ENCODE assay signal across 14 cellular contexts in the genomic region with DNA sequence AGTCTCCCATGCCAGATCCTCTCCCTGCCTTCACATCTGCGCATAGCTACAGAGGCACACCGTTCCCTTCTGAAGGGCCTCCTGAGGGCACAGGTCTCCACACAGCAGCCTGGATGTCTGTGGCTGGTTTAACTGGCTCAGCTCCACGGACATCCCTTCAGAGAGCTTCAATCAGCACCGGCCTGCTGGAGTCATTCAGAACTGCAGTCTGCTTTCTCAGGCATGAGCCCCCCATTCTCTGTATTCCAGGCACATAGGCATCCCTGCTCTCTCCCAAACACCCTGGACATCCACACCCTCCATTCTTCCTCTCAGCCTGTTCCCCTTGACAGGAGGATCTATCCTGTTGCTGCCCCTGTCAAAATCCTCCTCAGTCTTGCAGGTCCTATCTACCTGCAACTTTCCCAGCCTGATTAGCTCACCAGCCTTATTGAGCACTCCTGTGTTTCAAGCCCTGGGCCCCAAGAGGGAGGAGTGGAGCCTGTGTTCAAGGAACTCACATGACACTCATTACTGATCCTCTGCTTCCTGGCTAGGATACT. TPM values are rescaled to one million over a fixed set of nuclear protein-coding genes. Genes with fewer than 3 reads are reported as not detected.
DNase-seq lines count a peak whose midpoint lies in the region; ATAC-seq and TF ChIP-seq lines count a peak whose summit lies in the region.
"Had no signal": no experiment of that assay in that cellular context is flagged by ENCODE, and none has a peak within 500 bp of the region (broad histone marks: within the 10 kb centered on the region; RNA-seq: fewer than 3 reads in every experiment).

No MANE protein-coding gene starts in this region.

- no peaks in the 10 kb centered on the region for H3K36me3 Mint-ChIP-seq in nephron progenitor cell (ENCODE audit: low read depth)
- H3K36me3 Mint-ChIP-seq: IgD-negative memory B cell had no signal

- no peak overlapping the region for H3K4me2 ChIP-seq in IMR-90 (ENCODE audit: low read depth, low read length)

- H4K91ac ChIP-seq in IMR-90 (ENCODE audit: insufficient read depth, low read depth, low read length), result no peak overlapping the region

- H4K8ac ChIP-seq in IMR-90 (ENCODE audit: low read depth in 2 of 2, low read length in 2 of 2), result no peak overlapping the region

- peaks cover 2% of the 10 kb centered on the region; the same call in 1 of the 2 replicates for H3K4me1 ChIP-seq in IMR-90 (ENCODE audit: control insufficient read depth, insufficient read depth, low read length)

- no peak overlapping the region for H3K9ac ChIP-seq in IMR-90 (ENCODE audit: low read depth, low read length)

- H4K20me1 ChIP-seq in IMR-90 (ENCODE audit: insufficient read depth, low read length), result no peaks in the 10 kb centered on the region

- H3K23ac ChIP-seq in IMR-90 (ENCODE audit: low read depth, low read length), result no peak overlapping the region

- peak overlapping the region; percentile 41 for H3K27ac Mint-ChIP-seq in nephron progenitor cell
- H3K27ac Mint-ChIP-seq: activated CD4-positive, alpha-beta T cell treated with anti-CD3 and anti-CD28 coated beads, Interleukin-2, amount 10 ng/mL, durations not matched to agents 24 days and 14 days; IgD-negative memory B cell had no signal

- no peak overlapping the region for H2BK15ac ChIP-seq in IMR-90 (ENCODE audit: low read depth, low read length)

- no peak for TF ChIP-seq CTCF in IMR-90 (conservative IDR thresholded peaks at IDR 0.05; ENCODE audit: low read depth, low read length)
- TF ChIP-seq CTCF in coronary artery (IDR thresholded peaks at IDR 0.05), result no peak
- TF ChIP-seq CTCF in nephron progenitor cell (IDR thresholded peaks at IDR 0.05), result no peak

- no peak overlapping the region for H3K4me3 ChIP-seq in IMR-90 (ENCODE audit: insufficient read depth, low read depth, low read length)
- no peak overlapping the region for H3K4me3 ChIP-seq in coronary artery

- H3K27ac ChIP-seq in IMR-90 (ENCODE audit: insufficient read depth, low read length) (no peak overlapping the region), coronary artery (no peak overlapping the region)

- WGBS in IMR-90 (ENCODE audit: extremely low coverage in 2 of 2, insufficient read length in 1 of 2), 2 experiments, result 57% methylated on average over 2 of the region's 4 CpGs; no CpG with 5 or more reads in 1 of the 2 experiments

- peaks cover 3% of the 10 kb centered on the region; the same call in 1 of the 2 replicates for H3K27me3 ChIP-seq in IMR-90 (ENCODE audit: control insufficient read depth, insufficient read depth, low read length)

- H2AK5ac ChIP-seq in IMR-90 (ENCODE audit: low read depth, low read length), result no peak overlapping the region

- H3K79me1 ChIP-seq in IMR-90 (ENCODE audit: low read depth in 1 of 2, low read length in 2 of 2), result no peaks in the 10 kb centered on the region

- H3K36me3 ChIP-seq in IMR-90 (ENCODE audit: control insufficient read depth, insufficient read depth, low read length), result no peaks in the 10 kb centered on the region

- H3K4me3 Mint-ChIP-seq in nephron progenitor cell, result no peak overlapping the region
- H3K4me3 Mint-ChIP-seq: activated CD4-positive, alpha-beta T cell treated with anti-CD3 and anti-CD28 coated beads, Interleukin-2, amount 10 ng/mL, durations not matched to agents 24 days and 14 days; IgD-negative memory B cell had no signal

- ATAC-seq in IMR-90 (ENCODE audit: low read depth), result 0 out of 2 replicates have a peak, but pooled peaks have one; percentile 22

- no peak overlapping the region for H2AK9ac ChIP-seq in IMR-90 (replicated peaks; ENCODE audit: low read depth, low read length, poor library complexity)

- H3K9me3 Mint-ChIP-seq in nephron progenitor cell, result peaks cover 22% of the 10 kb centered on the region
- H3K9me3 Mint-ChIP-seq: activated CD4-positive, alpha-beta T cell treated with anti-CD3 and anti-CD28 coated beads, Interleukin-2, amount 10 ng/mL, durations not matched to agents 24 days and 14 days had no signal

- CTCF ChIA-PET in IMR-90 (lab: Yijun Ruan, JAX), result interaction anchor here (0.5 to 2.2 kb wide), 4 partner anchors 20 to 284 kb away, joined by 3 to 8 read pairs (median 4); no protein-coding TSS in a partner anchor

- dilution Hi-C loops in IMR-90 (cut with HindIII; ENCODE audit: low sequenced_read_pairs, unreplicated experiment), result no loop called here

- H2AFZ ChIP-seq in IMR-90 (replicated peaks; ENCODE audit: low read length, poor library complexity), result no peak overlapping the region

- intact Hi-C loops in IMR-90 (cut with micrococcal nuclease), result loop anchor here (2.0 to 5.0 kb wide), 3 partner anchors 44 to 319 kb away; a partner anchor contains a TSS

- POLR2A ChIA-PET in IMR-90 (lab: Charles Lee; ENCODE audit: unreplicated experiment), result no interaction called here

- DNase-seq in ELF-1 (ENCODE audit: low read depth, low spot score) (peak; percentile 20), IMR-90 (no peak), coronary artery (ENCODE audit: low spot score) (peak; percentile 46), nephron progenitor cell (no peak), dermis blood vessel endothelial cell (no peak), GM03348 (ENCODE audit: low spot score) (no peak), cerebellar nuclear complex (lab: John Stamatoyannopoulos, UW) (no peak)
- DNase-seq in stimulated activated CD4-positive, alpha-beta T cell treated with anti-CD3 and anti-CD28 coated beads, Interleukin-4, amount 100 ng/mL, for 24 hours, result no peak
- DNase-seq: activated CD4-positive, alpha-beta T cell treated with anti-CD3 and anti-CD28 coated beads, Interleukin-2, amount 10 ng/mL, durations not matched to agents 24 days and 14 days; NCI-H1417 treated with DMSO at 0.1 percent for 48 hours; NCI-H510A; T-helper 2 cell had no signal

- no TSS peak for BruUV-seq in IMR-90 (replicated peaks; lab: Mats Ljungman, UMichigan)

- H3K14ac ChIP-seq in IMR-90 (replicated peaks; ENCODE audit: low read depth, low read length), result no peak overlapping the region

- H3K18ac ChIP-seq in IMR-90 (ENCODE audit: low read depth, low read length), result no peak overlapping the region

- in situ Hi-C loops in IMR-90 (cut with MboI; ENCODE audit: low sequenced_read_pairs), result no loop called here

- no peak overlapping the region for H2BK5ac ChIP-seq in IMR-90 (ENCODE audit: low read depth, low read length, poor library complexity, severe bottlenecking)

- H3K9me1 ChIP-seq in IMR-90 (ENCODE audit: insufficient read depth, low read length), result no peaks in the 10 kb centered on the region

- no peak overlapping the region for H3K56ac ChIP-seq in IMR-90 (ENCODE audit: extremely low read depth, insufficient read depth, low read length)

- H2BK120ac ChIP-seq in IMR-90 (ENCODE audit: low read depth, low read length), result no peak overlapping the region

- H4K5ac ChIP-seq in IMR-90 (ENCODE audit: low read depth, low read length), result no peak overlapping the region

- H3K4me1 Mint-ChIP-seq in nephron progenitor cell, result peaks cover 28% of the 10 kb centered on the region

- H3K9me3 ChIP-seq in IMR-90 (ENCODE audit: control insufficient read depth, insufficient read depth, low read length), result no peaks in the 10 kb centered on the region

- no peak for TF ChIP-seq POLR2A in IMR-90 (IDR thresholded peaks at IDR 0.05; ENCODE audit: low read depth, low read length)

- H3K4ac ChIP-seq in IMR-90 (ENCODE audit: low read depth, low read length), result no peak overlapping the region

- peaks cover 24% of the 10 kb centered on the region for H3K27me3 Mint-ChIP-seq in nephron progenitor cell (ENCODE audit: low read depth, poor library complexity)

- no peak for TF ChIP-seq RAD21 in IMR-90 (IDR thresholded peaks at IDR 0.05; ENCODE audit: low read length)

- no peak overlapping the region for H2BK20ac ChIP-seq in IMR-90 (ENCODE audit: low read depth, low read length)

TF ChIP-seq in IMR-90, 13 proteins besides CTCF, POLR2A, EP300 and RAD21:
- TF ChIP-seq CHD1 (IDR thresholded peaks at IDR 0.05; ENCODE audit: low read depth, low read length) (no peak), MAFK (IDR thresholded peaks at IDR 0.05; ENCODE audit: low read depth, low read length) (no peak), BHLHE40 (IDR thresholded peaks at IDR 0.05; ENCODE audit: low read depth, low read length) (no peak), SMC3 (IDR thresholded peaks at IDR 0.05; ENCODE audit: low read depth, low read length) (no peak), FOS (IDR thresholded peaks at IDR 0.05; ENCODE audit: low read depth, low read length) (no peak), MAZ (IDR thresholded peaks at IDR 0.05; ENCODE audit: borderline replicate concordance, low read depth, low read length) (no peak), MXI1 (IDR thresholded peaks at IDR 0.05; ENCODE audit: borderline replicate concordance, low read depth, low read length) (no peak)
- TF ChIP-seq, protein P1, sequence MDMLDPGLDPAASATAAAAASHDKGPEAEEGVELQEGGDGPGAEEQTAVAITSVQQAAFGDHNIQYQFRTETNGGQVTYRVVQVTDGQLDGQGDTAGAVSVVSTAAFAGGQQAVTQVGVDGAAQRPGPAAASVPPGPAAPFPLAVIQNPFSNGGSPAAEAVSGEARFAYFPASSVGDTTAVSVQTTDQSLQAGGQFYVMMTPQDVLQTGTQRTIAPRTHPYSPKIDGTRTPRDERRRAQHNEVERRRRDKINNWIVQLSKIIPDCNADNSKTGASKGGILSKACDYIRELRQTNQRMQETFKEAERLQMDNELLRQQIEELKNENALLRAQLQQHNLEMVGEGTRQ (IDR thresholded peaks at IDR 0.05; ENCODE audit: low read depth, low read length), result no peak

RNA-seq across cellular contexts. Expression of a gene that starts 2.9 kb away (rescaled TPM):
- total RNA-seq in IMR-90 (2012; rRNA removed) (under 0.01 and 0.18 TPM in 2 replicates), dermis blood vessel endothelial cell (0.51 and 0.65 TPM in 2 replicates)
- 0.12 and 0.26 TPM in 2 replicates for polyA plus RNA-seq in IMR-90 (2012; rRNA removed)
- 0.15 and 0.27 TPM in 2 replicates for polyA plus RNA-seq in IMR-90 (2012; cell fraction: cytosol; rRNA removed)
- polyA plus RNA-seq in IMR-90 (2012; cell fraction: nucleus; rRNA removed; ENCODE audit: low replicate concordance), result 0.29 and 0.40 TPM in 2 replicates
- polyA plus RNA-seq: IgD-negative memory B cell had no signal

RNA-seq across cellular contexts. Expression of a gene that starts 54.6 kb away (rescaled TPM):
- not detected in 2 replicates for total RNA-seq in IMR-90 (2012; rRNA removed)
- polyA plus RNA-seq in IMR-90 (2012; rRNA removed), result not detected in 2 replicates
- not detected in 2 replicates for polyA plus RNA-seq in IMR-90 (2012; cell fraction: cytosol; rRNA removed)
- polyA plus RNA-seq in IMR-90 (2012; cell fraction: nucleus; rRNA removed; ENCODE audit: low replicate concordance), result not detected in 2 replicates
- total RNA-seq in dermis blood vessel endothelial cell, result not detected in 2 replicates
- total RNA-seq: activated CD4-positive, alpha-beta T cell treated with anti-CD3 and anti-CD28 coated beads, Interleukin-2, amount 10 ng/mL, durations not matched to agents 24 days and 14 days had no signal
- polyA plus RNA-seq: BJ had no signal

Comparison
In these comparisons a context has a peak if more than half of its experiments do, and no peak if none do; other contexts are left out.
1. DNase-seq: peak in ELF-1 (single experiment) and coronary artery (single experiment); none in IMR-90 (single experiment), nephron progenitor cell (single experiment), dermis blood vessel endothelial cell (single experiment), GM03348 (single experiment), cerebellar nuclear complex (0 of 2) and stimulated activated CD4-positive, alpha-beta T cell treated with anti-CD3 and anti-CD28 coated beads, Interleukin-4, amount 100 ng/mL, for 24 hours (single experiment).